10 cellular contexts compared by ENCODE assay signal in the genomic region with DNA sequence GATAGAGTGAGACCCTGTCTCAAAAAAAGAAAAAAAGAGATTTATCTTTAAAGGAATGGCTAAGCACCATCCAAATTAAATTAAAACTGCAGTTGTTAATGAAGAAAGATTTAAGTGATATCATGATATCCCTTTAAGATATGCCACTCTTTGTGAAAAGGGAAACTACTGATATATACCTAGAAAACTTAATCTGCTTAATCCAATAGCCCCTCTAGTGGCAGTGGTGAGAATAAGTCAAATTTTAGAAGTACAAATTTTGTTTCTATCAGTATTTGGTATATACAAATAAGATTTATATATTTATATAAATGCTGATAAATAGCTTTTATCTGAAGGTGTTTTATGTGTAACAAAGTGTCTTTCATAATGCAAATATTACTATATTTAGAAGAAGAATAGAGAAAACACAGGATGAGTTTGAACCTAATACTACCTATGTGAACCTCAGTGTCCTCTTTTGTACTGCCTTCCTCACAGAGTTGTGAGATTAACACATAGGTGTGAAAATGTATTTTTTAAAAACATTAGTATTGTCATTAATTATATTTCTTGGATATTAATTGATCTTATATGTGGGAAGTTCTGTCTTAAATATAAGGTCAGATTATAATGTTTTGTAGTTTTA. TPM values are rescaled to one million over a fixed set of nuclear protein-coding genes. Genes with fewer than 3 reads are reported as not detected.
DNase-seq lines count a peak whose midpoint lies in the region; ATAC-seq and TF ChIP-seq lines count a peak whose summit lies in the region.
"Had no signal": no experiment of that assay in that cellular context is flagged by ENCODE, and none has a peak within 500 bp of the region (broad histone marks: within the 10 kb centered on the region; RNA-seq: fewer than 3 reads in every experiment).

No MANE protein-coding gene starts in this region.

- DNase-seq in activated CD8-positive, alpha-beta T cell treated with anti-CD3 and anti-CD28 coated beads for 36 hours: no peak
- DNase-seq in activated CD8-positive, alpha-beta T cell treated with anti-CD3 and anti-CD28 coated beads, Interleukin-2, amount 10 ng/mL, durations not matched to agents 7 days and 5 days: no peak
- DNase-seq in NCI-H526 treated with DMSO at 0.1 percent for 48 hours (lab: John Stamatoyannopoulos, UW) (peak; percentile 2), esophagus muscularis mucosa (ENCODE audit: extremely low spot score) (no peak), smooth muscle cell (lab: John Stamatoyannopoulos, UW; ENCODE audit: unreplicated experiment) (no peak), HT-29 (ENCODE audit: low spot score) (no peak)
- DNase-seq: activated CD4-positive, alpha-beta T cell treated with anti-CD3 and anti-CD28 coated beads for 1 hour had no signal

- H3K27me3 ChIP-seq in esophagus muscularis mucosa (no peaks in the 10 kb centered on the region), smooth muscle cell (ENCODE audit: low read depth) (no peaks in the 10 kb centered on the region)

- no peak for TF ChIP-seq EP300 in esophagus muscularis mucosa (IDR thresholded peaks at IDR 0.05)

- no peaks in the 10 kb centered on the region for H3K27me3 Mint-ChIP-seq in activated CD8-positive, alpha-beta T cell treated with anti-CD3 and anti-CD28 coated beads for 36 hours
- no peaks in the 10 kb centered on the region for H3K27me3 Mint-ChIP-seq in activated CD8-positive, alpha-beta T cell treated with anti-CD3 and anti-CD28 coated beads, Interleukin-2, amount 10 ng/mL, durations not matched to agents 7 days and 5 days (ENCODE audit: low read depth)

- H3K27ac Mint-ChIP-seq in activated CD8-positive, alpha-beta T cell treated with anti-CD3 and anti-CD28 coated beads for 36 hours: no peak overlapping the region
- no peak overlapping the region for H3K27ac Mint-ChIP-seq in activated CD8-positive, alpha-beta T cell treated with anti-CD3 and anti-CD28 coated beads, Interleukin-2, amount 10 ng/mL, durations not matched to agents 7 days and 5 days

- H2AFZ ChIP-seq in smooth muscle cell (ENCODE audit: low read depth): no peak overlapping the region

- CTCF ChIA-PET in activated CD8-positive, alpha-beta T cell treated with anti-CD3 and anti-CD28 coated beads for 36 hours (lab: Charles Lee): interaction anchor here (1.0 to 1.4 kb wide), 2 partner anchors 18 to 148 kb away, joined by 3 to 5 read pairs; no protein-coding TSS in a partner anchor
- CTCF ChIA-PET in activated CD8-positive, alpha-beta T cell treated with anti-CD3 and anti-CD28 coated beads, Interleukin-2, amount 10 ng/mL, durations not matched to agents 7 days and 5 days (lab: Charles Lee): interaction anchor here (1.4 kb wide), 1 partner anchor 514 kb away, joined by 4 read pairs; no protein-coding TSS in a partner anchor

- H3K36me3 ChIP-seq in esophagus muscularis mucosa: peaks cover 0 to 3% (median 1%) of the 10 kb centered on the region in 4 donors
- no peaks in the 10 kb centered on the region for H3K36me3 ChIP-seq in smooth muscle cell (ENCODE audit: low read depth)

- intact Hi-C loops in activated CD8-positive, alpha-beta T cell treated with anti-CD3 and anti-CD28 coated beads for 36 hours (cut with micrococcal nuclease): no loop called here
- intact Hi-C loops in esophagus muscularis mucosa (cut with DNase I): no loop called here

- ATAC-seq in activated CD8-positive, alpha-beta T cell treated with anti-CD3 and anti-CD28 coated beads for 36 hours: no peak
- no peak for ATAC-seq in activated CD8-positive, alpha-beta T cell treated with anti-CD3 and anti-CD28 coated beads, Interleukin-2, amount 10 ng/mL, durations not matched to agents 7 days and 5 days
- no peak for ATAC-seq in HG02973 (IDR thresholded peaks at IDR 0.05; ENCODE audit: unreplicated experiment)
- no peak for ATAC-seq in GM18907 (IDR thresholded peaks at IDR 0.05; ENCODE audit: unreplicated experiment)

- H4K20me1 ChIP-seq in smooth muscle cell (ENCODE audit: low read depth): no peaks in the 10 kb centered on the region

- POLR2A ChIA-PET in activated CD8-positive, alpha-beta T cell treated with anti-CD3 and anti-CD28 coated beads for 36 hours (lab: Charles Lee): interaction anchor here (0.6 kb wide), 1 partner anchor 654 kb away, joined by 3 read pairs; no protein-coding TSS in a partner anchor
- POLR2A ChIA-PET in activated CD8-positive, alpha-beta T cell treated with anti-CD3 and anti-CD28 coated beads, Interleukin-2, amount 10 ng/mL, durations not matched to agents 7 days and 5 days (lab: Charles Lee): no interaction called here

- H3K27ac ChIP-seq in esophagus muscularis mucosa (replicated peaks in 1 of 4) (no peak overlapping the region), smooth muscle cell (ENCODE audit: low read depth) (no peak overlapping the region)

- H3K79me2 ChIP-seq in smooth muscle cell (ENCODE audit: low read depth): no peaks in the 10 kb centered on the region

- H3K4me1 ChIP-seq in esophagus muscularis mucosa (no peaks in the 10 kb centered on the region), smooth muscle cell (ENCODE audit: low read depth) (no peaks in the 10 kb centered on the region)

- H3K4me3 ChIP-seq in esophagus muscularis mucosa (no peak overlapping the region), smooth muscle cell (no peak overlapping the region)

- H3K9me3 ChIP-seq in esophagus muscularis mucosa (no peaks in the 10 kb centered on the region), smooth muscle cell (replicated peaks; ENCODE audit: low read depth) (no peaks in the 10 kb centered on the region)

- H3K9ac ChIP-seq in smooth muscle cell (ENCODE audit: low read depth): no peak overlapping the region

- TF ChIP-seq CTCF in activated CD8-positive, alpha-beta T cell treated with anti-CD3 and anti-CD28 coated beads for 36 hours (IDR thresholded peaks at IDR 0.05): peak; percentile 65
- TF ChIP-seq CTCF in esophagus muscularis mucosa (IDR thresholded peaks at IDR 0.05) (peak; percentile 9 to 30 (median 25)), smooth muscle cell (IDR thresholded peaks at IDR 0.05; ENCODE audit: borderline replicate concordance, insufficient read depth, poor library complexity, severe bottlenecking) (peak; percentile 45)

- H3K4me1 Mint-ChIP-seq in activated CD8-positive, alpha-beta T cell treated with anti-CD3 and anti-CD28 coated beads for 36 hours (ENCODE audit: low read depth): peaks cover 20% of the 10 kb centered on the region
- H3K4me1 Mint-ChIP-seq in activated CD8-positive, alpha-beta T cell treated with anti-CD3 and anti-CD28 coated beads, Interleukin-2, amount 10 ng/mL, durations not matched to agents 7 days and 5 days (ENCODE audit: low read depth): no peaks in the 10 kb centered on the region

- no peak for TF ChIP-seq POLR2A in esophagus muscularis mucosa (IDR thresholded peaks at IDR 0.05; ENCODE audit: low read depth)

- no peaks in the 10 kb centered on the region for H3F3A ChIP-seq in smooth muscle cell (ENCODE audit: low read depth)

- H3K4me2 ChIP-seq in smooth muscle cell: no peak overlapping the region

- no peaks in the 10 kb centered on the region for H3K9me3 Mint-ChIP-seq in activated CD8-positive, alpha-beta T cell treated with anti-CD3 and anti-CD28 coated beads for 36 hours
- no peaks in the 10 kb centered on the region for H3K9me3 Mint-ChIP-seq in activated CD8-positive, alpha-beta T cell treated with anti-CD3 and anti-CD28 coated beads, Interleukin-2, amount 10 ng/mL, durations not matched to agents 7 days and 5 days (ENCODE audit: insufficient read depth)

- H3K36me3 Mint-ChIP-seq in activated CD8-positive, alpha-beta T cell treated with anti-CD3 and anti-CD28 coated beads for 36 hours (ENCODE audit: low read depth): peaks cover 4% of the 10 kb centered on the region
- no peaks in the 10 kb centered on the region for H3K36me3 Mint-ChIP-seq in activated CD8-positive, alpha-beta T cell treated with anti-CD3 and anti-CD28 coated beads, Interleukin-2, amount 10 ng/mL, durations not matched to agents 7 days and 5 days (ENCODE audit: low read depth)

- H3K4me3 Mint-ChIP-seq in activated CD8-positive, alpha-beta T cell treated with anti-CD3 and anti-CD28 coated beads for 36 hours: no peak overlapping the region
- no peak overlapping the region for H3K4me3 Mint-ChIP-seq in activated CD8-positive, alpha-beta T cell treated with anti-CD3 and anti-CD28 coated beads, Interleukin-2, amount 10 ng/mL, durations not matched to agents 7 days and 5 days

RNA-seq across cellular contexts. Expression of a gene that starts 51.4 kb away (rescaled TPM):
- not detected for total RNA-seq in activated CD8-positive, alpha-beta T cell treated with anti-CD3 and anti-CD28 coated beads for 36 hours
- total RNA-seq in activated CD8-positive, alpha-beta T cell treated with anti-CD3 and anti-CD28 coated beads, Interleukin-2, amount 10 ng/mL, durations not matched to agents 7 days and 5 days: not detected
- total RNA-seq in esophagus muscularis mucosa (not detected), smooth muscle cell (not detected in 2 replicates)
- polyA plus RNA-seq in smooth muscle cell: not detected in 2 replicates
- total RNA-seq in HT-29 (2014; rRNA removed; shearing (Covaris generic)): not detected in 2 replicates
- total RNA-seq: glomerular endothelial cell had no signal
